8 cellular contexts compared by ENCODE assay signal in the genomic region with DNA sequence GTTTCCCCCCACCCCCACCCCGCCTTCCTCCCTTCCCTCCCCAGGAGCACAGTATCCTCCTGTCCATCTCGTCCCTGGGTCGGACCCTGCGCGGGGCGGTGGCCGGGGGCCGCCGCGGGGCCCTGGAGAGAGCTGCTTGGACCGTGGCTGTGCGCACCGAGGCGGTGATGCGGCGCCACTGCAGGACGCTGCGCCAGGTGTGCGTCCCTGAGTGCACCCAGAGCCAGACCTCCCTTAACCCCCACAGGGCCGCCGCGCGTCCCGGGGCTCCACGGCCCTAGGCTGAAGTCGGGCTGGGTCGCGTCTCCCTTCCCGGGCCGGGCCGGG. TPM values are rescaled to one million over a fixed set of nuclear protein-coding genes. Genes with fewer than 3 reads are reported as not detected.
A peak's percentile ranks its signal among the peaks of the same experiment; 100 is the strongest.
DNase-seq lines count a peak whose midpoint lies in the region; ATAC-seq, FAIRE-seq and TF ChIP-seq lines count a peak whose summit lies in the region.

No MANE protein-coding gene starts in this region.

- TF ChIP-seq EP300 in A549 (IDR thresholded peaks at IDR 0.05) (no peak), GM12878 (IDR thresholded peaks at IDR 0.05; ENCODE audit: borderline replicate concordance in 1 of 2, control insufficient read depth in 1 of 2, low read depth in 2 of 2, low read length in 2 of 2) (no peak)

- SMC1A ChIA-PET in GM12878 (lab: Charles Lee; ENCODE audit: uncharacterized antibody, unreplicated experiment), result interaction anchor here (1.0 to 6.1 kb wide), 6 partner anchors 8 to 82 kb away, joined by 3 to 52 read pairs (median 10); a partner anchor contains a TSS

- no peak for FAIRE-seq in A549 (lab: Jason Lieb, UNC)
- FAIRE-seq in GM12878 (lab: Jason Lieb, UNC), result no peak

- CTCF ChIA-PET in A549 (lab: Yijun Ruan, JAX), result interaction anchor here (0.6 to 7.1 kb wide), 38 partner anchors 8 to 500 kb away, joined by 3 to 143 read pairs (median 10); a partner anchor contains a TSS
- CTCF ChIA-PET in GM12878 (lab: Yijun Ruan, JAX), result interaction anchor here (0.6 to 9.1 kb wide), 22 partner anchors 10 to 517 kb away, joined by 3 to 108 read pairs (median 4); a partner anchor contains a TSS

- WGBS in A549 (ENCODE audit: missing lambda C conversion rate), result no CpG with 5 or more reads among the region's 31 CpGs
- under 1% methylated on average over 21 of the region's 31 CpGs for WGBS in GM12878 (ENCODE audit: insufficient coverage, insufficient replicate concordance, low lambda C conversion rate, missing lambda C conversion rate)

- H3K9me3 ChIP-seq in A549 (no peaks in the 10 kb centered on the region), GM12878 (replicated peaks; ENCODE audit: control insufficient read depth, insufficient read depth, low read length) (no peaks in the 10 kb centered on the region), parathyroid adenoma (ENCODE audit: control insufficient read depth, low read length) (no peaks in the 10 kb centered on the region)

- intact Hi-C loops in GM12878 (cut with micrococcal nuclease; ENCODE audit: unreplicated experiment), result loop anchor here (1.0 to 2.0 kb wide), 2 partner anchors 19 to 58 kb away; no protein-coding TSS in a partner anchor

- H3K9ac ChIP-seq in GM12878 (ENCODE audit: control insufficient read depth, insufficient read depth, low read length) (peak overlapping the region; percentile 64), parathyroid adenoma (no peak overlapping the region)

- POLR2A ChIA-PET in A549 (lab: Yijun Ruan, JAX), result interaction anchor here (0.7 to 1.8 kb wide), 8 partner anchors 8 to 500 kb away, joined by 3 to 17 read pairs (median 4); a partner anchor contains a TSS
- POLR2A ChIA-PET in GM12878 (lab: Charles Lee), result interaction anchor here (0.6 to 7.2 kb wide), 10 partner anchors 16 to 500 kb away, joined by 3 to 63 read pairs (median 6); a partner anchor contains a TSS

- RAD21 ChIA-PET in GM12878 (lab: Charles Lee; ENCODE audit: unreplicated experiment), result interaction anchor here (0.7 to 7.1 kb wide), 15 partner anchors 16 to 501 kb away, joined by 3 to 92 read pairs (median 4); a partner anchor contains a TSS

- BruUV-seq in GM12878 (replicated peaks; lab: Mats Ljungman, UMichigan), result no TSS peak

- H3K79me2 ChIP-seq in GM12878 (ENCODE audit: control insufficient read depth, insufficient read depth, low read length), result peaks cover 4% of the 10 kb centered on the region
- no peaks in the 10 kb centered on the region for H3K79me2 ChIP-seq in parathyroid adenoma

- no peak for TF ChIP-seq RAD21 in A549 (conservative IDR thresholded peaks at IDR 0.05 in 1 of 2, IDR thresholded peaks at IDR 0.05 in 1 of 2)
- TF ChIP-seq RAD21 in GM12878 (IDR thresholded peaks at IDR 0.05; ENCODE audit: insufficient read depth, low read depth, low read length), result no peak

- H3K4me3 ChIP-seq in A549 (peak overlapping the region; percentile 48), GM12878 (peak overlapping the region; percentile 58), parathyroid adenoma (ENCODE audit: low read depth, low read length) (peak overlapping the region; percentile 65)

- TF ChIP-seq CTCF in A549 (IDR thresholded peaks at IDR 0.05), result no peak
- peak in 1 of 3 experiments; percentile 24; a peak in 2 of 6 replicates for TF ChIP-seq CTCF in GM12878 (IDR thresholded peaks at IDR 0.05 in 2 of 3, conservative IDR thresholded peaks at IDR 0.05 in 1 of 3; ENCODE audit: control insufficient read depth in 2 of 3, extremely low read depth in 1 of 3, insufficient read depth in 1 of 3, low read depth in 3 of 3, low read length in 3 of 3)
- no peak for TF ChIP-seq CTCF in parathyroid adenoma (IDR thresholded peaks at IDR 0.05)

- in situ Hi-C loops in GM12878 (cut with MboI), result no loop called here

- H3K4me2 ChIP-seq in A549, result peak overlapping the region; percentile 80
- H3K4me2 ChIP-seq in GM12878 (ENCODE audit: control insufficient read depth, insufficient read depth), result peak overlapping the region; percentile 70
- peak overlapping the region; percentile 82 for H3K4me2 ChIP-seq in parathyroid adenoma (ENCODE audit: low read length)

- H4K20me1 ChIP-seq in GM12878 (ENCODE audit: control insufficient read depth, insufficient read depth), result no peaks in the 10 kb centered on the region

- H3K36me3 ChIP-seq in GM12878 (ENCODE audit: control insufficient read depth in 2 of 2, insufficient read depth in 2 of 2, low read length in 1 of 2) (peaks cover 4 to 6% of the 10 kb centered on the region in 2 experiments; a peak in 3 of 4 replicates), parathyroid adenoma (ENCODE audit: control insufficient read depth, insufficient read depth, low read length) (no peaks in the 10 kb centered on the region)

- H3K27ac ChIP-seq in A549, result peak overlapping the region; percentile 75 to 92
- H3K27ac ChIP-seq in GM12878 (ENCODE audit: control insufficient read depth, insufficient read depth), result peak overlapping the region; percentile 69
- no peak overlapping the region for H3K27ac ChIP-seq in parathyroid adenoma

- H3K27me3 ChIP-seq in GM12878 (replicated peaks in 1 of 2; ENCODE audit: control insufficient read depth in 2 of 2, insufficient read depth in 2 of 2, low read length in 1 of 2) (no peaks in the 10 kb centered on the region), parathyroid adenoma (ENCODE audit: control insufficient read depth, insufficient read depth, low read length) (no peaks in the 10 kb centered on the region)

- TF ChIP-seq POLR2A in A549 (IDR thresholded peaks at IDR 0.05; ENCODE audit: low read length) (no peak), GM12878 (IDR thresholded peaks at IDR 0.05; ENCODE audit: low read depth, low read length) (peak; percentile 48)

- peak; percentile 47 to 64 for ATAC-seq in A549
- peak; percentile 35 for ATAC-seq in GM18909 (IDR thresholded peaks at IDR 0.05; ENCODE audit: poor library complexity, unreplicated experiment)
- peak; percentile 15 for ATAC-seq in HG03342 (IDR thresholded peaks at IDR 0.05; ENCODE audit: unreplicated experiment)
- peak; percentile 53 for ATAC-seq in GM12878

- DNase-seq in A549 (ENCODE audit: low read depth in 1 of 2, low spot score in 1 of 2), result no peak
- no peak for DNase-seq in GM12878 (ENCODE audit: low read depth, low spot score)
- no peak for DNase-seq in medulla oblongata (ENCODE audit: extremely low spot score)
- DNase-seq in ecto neural progenitor cell (ENCODE audit: low spot score), result no peak
- DNase-seq in retina, result no peak

- H3K4me1 ChIP-seq in A549 (peaks cover 13% of the 10 kb centered on the region; the same call in 2 of the 3 replicates), GM12878 (ENCODE audit: control insufficient read depth, insufficient read depth, low read length) (peaks cover 52% of the 10 kb centered on the region), parathyroid adenoma (peaks cover 4% of the 10 kb centered on the region)

- H2AFZ ChIP-seq in GM12878 (ENCODE audit: control insufficient read depth, low read depth, low read length) (peak overlapping the region; percentile 64; the same call in 1 of the 2 replicates), parathyroid adenoma (peak overlapping the region; percentile 88)

RNA-seq across cellular contexts. Expression of a gene that starts 2.2 kb away (rescaled TPM):
- polyA plus RNA-seq in A549 (2011; rRNA removed), result 0.13 and 0.21 TPM in 2 replicates
- 0.24 and 0.32 TPM in 2 replicates for polyA plus RNA-seq in A549 (2012; cell fraction: cytosol; rRNA removed)
- 3.0 and 3.8 TPM in 2 replicates for polyA plus RNA-seq in A549 (2012; cell fraction: nucleus; rRNA removed)
- 0.49 to 0.69 TPM (median 0.59 TPM) in 3 replicates for polyA plus RNA-seq in A549 (2017; fragmentation: RNase III; extraction: RNeasy Plus Mini Kit Qiagen cat#74134 plus additional on column Dnase treatment)
- 0.83 and 0.87 TPM in 2 replicates for polyA minus RNA-seq in A549 (2011; rRNA and poly(A)+ RNA removed)
- 125 and 143 TPM in 2 replicates for total RNA-seq in GM12878 (2013; cell fraction: nucleolus; rRNA removed)
- total RNA-seq in GM12878 (2014; rRNA removed), result 32.4 and 39.5 TPM in 2 replicates
- 3.6 and 4.4 TPM in 2 replicates for total RNA-seq in GM12878 (2014; rRNA removed; fragmentation: Illumina TruSeq; extraction: Trizol)
- total RNA-seq in GM12878 (2021), result 49.1 and 56.0 TPM in 2 replicates
- polyA plus RNA-seq in GM12878 (2011; ENCODE audit: low read depth), result 4.1 TPM
- polyA plus RNA-seq in GM12878 (2011; rRNA removed), result 2.9 and 6.9 TPM in 2 replicates
- 13.5 and 27.8 TPM in 2 replicates for polyA plus RNA-seq in GM12878 (2011; cell fraction: cytosol; rRNA removed)
- polyA plus RNA-seq in GM12878 (2011; cell fraction: nucleus; rRNA removed), result 95.3 and 97.7 TPM in 2 replicates
- polyA plus RNA-seq in GM12878 (2012), result 23.6 and 27.4 TPM in 2 replicates
- 0.48 and 1.6 TPM in 2 replicates for polyA plus RNA-seq in GM12878 (2014; fragmentation: Illumina TruSeq; extraction: Trizol)
- polyA plus RNA-seq in GM12878 (2014; fragmentation: Nextera tagmentation; extraction: Ambion mirVana), result under 1 TPM; 0.24 to 0.38 TPM
- 37.1 and 42.9 TPM in 2 replicates for polyA plus RNA-seq in GM12878 (2014; rRNA removed)
- polyA plus RNA-seq in GM12878 (2016; fragmentation: Nextera tagmentation; extraction: Ambion mirVana), result 10 to 100 TPM; 17.9 to 20.4 TPM
- 2.6 and 8.0 TPM in 2 replicates for polyA minus RNA-seq in GM12878 (2011; rRNA and poly(A)+ RNA removed)
- polyA minus RNA-seq in GM12878 (2011; cell fraction: cytosol; rRNA and poly(A)+ RNA removed), result 5.6 and 6.0 TPM in 2 replicates
- 20.7 and 27.4 TPM in 2 replicates for polyA minus RNA-seq in GM12878 (2011; cell fraction: nucleus; rRNA and poly(A)+ RNA removed)

RNA-seq across cellular contexts. Expression of a gene that starts 11.2 kb away (rescaled TPM):
- polyA plus RNA-seq in A549 (2011; rRNA removed) (0.13 and 0.19 TPM in 2 replicates), A549 (2017; fragmentation: RNase III; extraction: RNeasy Plus Mini Kit Qiagen cat#74134 plus additional on column Dnase treatment) (0.92 to 1.4 TPM (median 1.3 TPM) in 3 replicates), GM12878 (2011; rRNA removed) (0.24 and 0.53 TPM in 2 replicates), GM12878 (2014; fragmentation: Illumina TruSeq; extraction: Trizol) (not detected in 2 replicates), GM12878 (2014; fragmentation: Nextera tagmentation; extraction: Ambion mirVana) (under 1 TPM; 0.05 TPM), GM12878 (2014; rRNA removed) (2.1 and 2.2 TPM in 2 replicates), GM12878 (2016; fragmentation: Nextera tagmentation; extraction: Ambion mirVana) (not detected)
- 1.0 and 1.4 TPM in 2 replicates for polyA plus RNA-seq in A549 (2012; cell fraction: cytosol; rRNA removed)
- 1.4 and 2.2 TPM in 2 replicates for polyA plus RNA-seq in A549 (2012; cell fraction: nucleus; rRNA removed)
- polyA minus RNA-seq in A549 (2011; rRNA and poly(A)+ RNA removed), result 0.15 TPM in 1 of 2 replicates, not detected in the other
- 25.0 and 25.2 TPM in 2 replicates for total RNA-seq in GM12878 (2013; cell fraction: nucleolus; rRNA removed)
- total RNA-seq in GM12878 (2014; rRNA removed) (0.16 and 0.28 TPM in 2 replicates), GM12878 (2014; rRNA removed; fragmentation: Illumina TruSeq; extraction: Trizol) (0.09 TPM in 2 replicates), GM12878 (2021) (5.6 TPM in 2 replicates)
- 0.13 TPM for polyA plus RNA-seq in GM12878 (2011; ENCODE audit: low read depth)
- polyA plus RNA-seq in GM12878 (2011; cell fraction: cytosol; rRNA removed), result 1.7 and 2.7 TPM in 2 replicates
- 6.0 and 7.2 TPM in 2 replicates for polyA plus RNA-seq in GM12878 (2011; cell fraction: nucleus; rRNA removed)
- 1.3 and 2.5 TPM in 2 replicates for polyA plus RNA-seq in GM12878 (2012)
- 0.37 and 0.46 TPM in 2 replicates for polyA minus RNA-seq in GM12878 (2011; rRNA and poly(A)+ RNA removed)
- 5.1 and 8.3 TPM in 2 replicates for polyA minus RNA-seq in GM12878 (2011; cell fraction: cytosol; rRNA and poly(A)+ RNA removed)
- 1.6 and 3.3 TPM in 2 replicates for polyA minus RNA-seq in GM12878 (2011; cell fraction: nucleus; rRNA and poly(A)+ RNA removed)

RNA-seq across cellular contexts. Expression of a gene that starts 24.8 kb away (rescaled TPM):
- polyA plus RNA-seq in A549 (2011; rRNA removed) (11.2 and 13.3 TPM in 2 replicates), A549 (2017; fragmentation: RNase III; extraction: RNeasy Plus Mini Kit Qiagen cat#74134 plus additional on column Dnase treatment) (23.3 to 34.7 TPM (median 29.8 TPM) in 3 replicates), GM12878 (2011; rRNA removed) (11.4 and 13.2 TPM in 2 replicates), GM12878 (2014; fragmentation: Illumina TruSeq; extraction: Trizol) (2.8 and 10.8 TPM in 2 replicates), GM12878 (2014; fragmentation: Nextera tagmentation; extraction: Ambion mirVana) (10 to 100 TPM in 1 of 2 experiments, 1 to 10 TPM in 1; 3.4 to 12.3 TPM), GM12878 (2014; rRNA removed) (17.8 and 26.0 TPM in 2 replicates), GM12878 (2016; fragmentation: Nextera tagmentation; extraction: Ambion mirVana) (10 to 100 TPM; 21.2 to 22.0 TPM)
- 32.7 and 37.6 TPM in 2 replicates for polyA plus RNA-seq in A549 (2012; cell fraction: cytosol; rRNA removed)
- polyA plus RNA-seq in A549 (2012; cell fraction: nucleus; rRNA removed), result 84.7 and 87.9 TPM in 2 replicates
- polyA minus RNA-seq in A549 (2011; rRNA and poly(A)+ RNA removed), result 14.4 and 20.1 TPM in 2 replicates
- total RNA-seq in GM12878 (2013; cell fraction: nucleolus; rRNA removed), result 10.1 and 12.7 TPM in 2 replicates
- total RNA-seq in GM12878 (2014; rRNA removed) (13.4 and 17.2 TPM in 2 replicates), GM12878 (2014; rRNA removed; fragmentation: Illumina TruSeq; extraction: Trizol) (8.8 and 9.3 TPM in 2 replicates), GM12878 (2021) (38.0 and 42.5 TPM in 2 replicates)
- polyA plus RNA-seq in GM12878 (2011; ENCODE audit: low read depth), result 23.0 TPM
- polyA plus RNA-seq in GM12878 (2011; cell fraction: cytosol; rRNA removed), result 25.9 and 26.5 TPM in 2 replicates
- 84.3 and 88.7 TPM in 2 replicates for polyA plus RNA-seq in GM12878 (2011; cell fraction: nucleus; rRNA removed)
- 27.4 and 30.3 TPM in 2 replicates for polyA plus RNA-seq in GM12878 (2012)
- polyA minus RNA-seq in GM12878 (2011; rRNA and poly(A)+ RNA removed), result 7.1 and 14.5 TPM in 2 replicates
- polyA minus RNA-seq in GM12878 (2011; cell fraction: cytosol; rRNA and poly(A)+ RNA removed), result 6.0 and 6.2 TPM in 2 replicates
- 15.2 and 18.4 TPM in 2 replicates for polyA minus RNA-seq in GM12878 (2011; cell fraction: nucleus; rRNA and poly(A)+ RNA removed)

RNA-seq across cellular contexts. Expression of a gene that starts 41.1 kb away (rescaled TPM):
- 12.3 and 13.8 TPM in 2 replicates for polyA plus RNA-seq in A549 (2011; rRNA removed)
- polyA plus RNA-seq in A549 (2012; cell fraction: cytosol; rRNA removed), result 29.6 and 43.7 TPM in 2 replicates
- polyA plus RNA-seq in A549 (2012; cell fraction: nucleus; rRNA removed), result 24.2 and 35.7 TPM in 2 replicates
- 16.1 to 18.8 TPM (median 16.5 TPM) in 3 replicates for polyA plus RNA-seq in A549 (2017; fragmentation: RNase III; extraction: RNeasy Plus Mini Kit Qiagen cat#74134 plus additional on column Dnase treatment)
- polyA minus RNA-seq in A549 (2011; rRNA and poly(A)+ RNA removed), result 10.3 and 14.7 TPM in 2 replicates
- 36.2 and 39.2 TPM in 2 replicates for total RNA-seq in GM12878 (2013; cell fraction: nucleolus; rRNA removed)
- total RNA-seq in GM12878 (2014; rRNA removed), result 56.0 and 62.4 TPM in 2 replicates
- total RNA-seq in GM12878 (2014; rRNA removed; fragmentation: Illumina TruSeq; extraction: Trizol), result 15.2 and 15.3 TPM in 2 replicates
- 47.1 and 51.0 TPM in 2 replicates for total RNA-seq in GM12878 (2021)
- polyA plus RNA-seq in GM12878 (2011; ENCODE audit: low read depth), result 7.5 TPM
- polyA plus RNA-seq in GM12878 (2011; rRNA removed), result 22.6 and 34.7 TPM in 2 replicates
- 51.6 and 94.5 TPM in 2 replicates for polyA plus RNA-seq in GM12878 (2011; cell fraction: cytosol; rRNA removed)
- 56.1 and 57.8 TPM in 2 replicates for polyA plus RNA-seq in GM12878 (2011; cell fraction: nucleus; rRNA removed)
- 39.7 and 39.8 TPM in 2 replicates for polyA plus RNA-seq in GM12878 (2012)
- 4.7 and 9.6 TPM in 2 replicates for polyA plus RNA-seq in GM12878 (2014; fragmentation: Illumina TruSeq; extraction: Trizol)
- polyA plus RNA-seq in GM12878 (2014; fragmentation: Nextera tagmentation; extraction: Ambion mirVana), result 1 to 10 TPM in 1 of 2 experiments, under 1 TPM in 1; 0.82 to 3.3 TPM
- 61.4 and 64.3 TPM in 2 replicates for polyA plus RNA-seq in GM12878 (2014; rRNA removed)
- polyA plus RNA-seq in GM12878 (2016; fragmentation: Nextera tagmentation; extraction: Ambion mirVana), result 10 to 100 TPM; 45.0 to 53.5 TPM
- polyA minus RNA-seq in GM12878 (2011; rRNA and poly(A)+ RNA removed), result 21.4 and 38.2 TPM in 2 replicates
- polyA minus RNA-seq in GM12878 (2011; cell fraction: cytosol; rRNA and poly(A)+ RNA removed), result 21.9 and 23.7 TPM in 2 replicates
- 14.7 and 21.8 TPM in 2 replicates for polyA minus RNA-seq in GM12878 (2011; cell fraction: nucleus; rRNA and poly(A)+ RNA removed)

RNA-seq across cellular contexts. Expression of a gene that starts 41.7 kb away (rescaled TPM):
- polyA plus RNA-seq in A549 (2011; rRNA removed) (0.54 and 0.98 TPM in 2 replicates), A549 (2017; fragmentation: RNase III; extraction: RNeasy Plus Mini Kit Qiagen cat#74134 plus additional on column Dnase treatment) (0.83 to 1.5 TPM (median 1.2 TPM) in 3 replicates), GM12878 (2011; rRNA removed) (0.14 and 0.38 TPM in 2 replicates), GM12878 (2014; fragmentation: Illumina TruSeq; extraction: Trizol) (0.15 TPM in 1 of 2 replicates, not detected in the other), GM12878 (2014; fragmentation: Nextera tagmentation; extraction: Ambion mirVana) (under 1 TPM in 1 of 2 experiments, not detected in 1; 0.04 TPM), GM12878 (2014; rRNA removed) (0.27 and 0.36 TPM in 2 replicates), GM12878 (2016; fragmentation: Nextera tagmentation; extraction: Ambion mirVana) (under 1 TPM; 0.12 to 0.24 TPM)
- polyA plus RNA-seq in A549 (2012; cell fraction: cytosol; rRNA removed), result 0.44 and 0.76 TPM in 2 replicates
- polyA plus RNA-seq in A549 (2012; cell fraction: nucleus; rRNA removed), result 2.1 and 2.3 TPM in 2 replicates
- 1.2 and 2.0 TPM in 2 replicates for polyA minus RNA-seq in A549 (2011; rRNA and poly(A)+ RNA removed)
- total RNA-seq in GM12878 (2013; cell fraction: nucleolus; rRNA removed), result 0.69 and 0.71 TPM in 2 replicates
- total RNA-seq in GM12878 (2014; rRNA removed) (0.34 and 0.38 TPM in 2 replicates), GM12878 (2014; rRNA removed; fragmentation: Illumina TruSeq; extraction: Trizol) (0.09 and 0.14 TPM in 2 replicates), GM12878 (2021) (0.41 and 0.51 TPM in 2 replicates)
- polyA plus RNA-seq in GM12878 (2011; ENCODE audit: low read depth), result 0.29 TPM
- polyA plus RNA-seq in GM12878 (2011; cell fraction: cytosol; rRNA removed), result 0.42 and 0.48 TPM in 2 replicates
- 0.97 and 1.1 TPM in 2 replicates for polyA plus RNA-seq in GM12878 (2011; cell fraction: nucleus; rRNA removed)
- 0.58 and 0.86 TPM in 2 replicates for polyA plus RNA-seq in GM12878 (2012)
- polyA minus RNA-seq in GM12878 (2011; rRNA and poly(A)+ RNA removed), result 0.37 and 0.88 TPM in 2 replicates
- polyA minus RNA-seq in GM12878 (2011; cell fraction: cytosol; rRNA and poly(A)+ RNA removed), result 0.31 TPM in 1 of 2 replicates, not detected in the other
- 0.19 and 0.24 TPM in 2 replicates for polyA minus RNA-seq in GM12878 (2011; cell fraction: nucleus; rRNA and poly(A)+ RNA removed)
